ENCODE assay signal across 9 cellular contexts in the genomic region with DNA sequence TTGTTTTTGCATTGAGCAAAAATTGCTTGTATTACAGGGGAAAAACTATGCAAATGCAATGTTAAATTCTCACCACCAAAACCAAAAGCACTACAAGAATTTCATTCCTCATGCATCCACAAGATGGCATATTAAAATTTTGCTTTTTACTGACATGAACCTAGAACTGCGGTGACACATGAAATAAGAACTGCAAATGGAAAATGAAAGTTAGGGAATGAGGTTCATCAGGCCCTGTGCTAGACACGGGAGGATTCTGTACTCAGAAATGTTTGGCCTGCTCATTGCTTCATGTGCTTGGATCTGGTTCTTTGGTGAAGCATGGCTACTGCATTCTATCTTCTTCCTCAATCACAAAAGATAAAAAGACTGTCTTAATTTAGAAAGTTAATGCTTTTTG. TPM values are rescaled to one million over a fixed set of nuclear protein-coding genes. Genes with fewer than 3 reads are reported as not detected.
DNase-seq lines count a peak whose midpoint lies in the region; ATAC-seq and TF ChIP-seq lines count a peak whose summit lies in the region.
"Had no signal": no experiment of that assay in that cellular context is flagged by ENCODE, and none has a peak within 500 bp of the region (broad histone marks: within the 10 kb centered on the region; RNA-seq: fewer than 3 reads in every experiment).

No MANE protein-coding gene starts in this region.

- TF ChIP-seq CTCF in AG04449 (IDR thresholded peaks at IDR 0.05; ENCODE audit: insufficient read depth, low read length, missing control alignments) (peak; percentile 43), GM06990 (IDR thresholded peaks at IDR 0.05; ENCODE audit: insufficient read depth, low read length, poor library complexity, severe bottlenecking) (peak; percentile 47), LNCaP clone FGC (IDR thresholded peaks at IDR 0.05; ENCODE audit: control insufficient read depth, extremely low read depth, insufficient read depth) (peak; percentile 54), VCaP (conservative IDR thresholded peaks at IDR 0.05) (peak; percentile 72), ovary (IDR thresholded peaks at IDR 0.05) (peak in 2 of 3 donors; percentile 34 to 46), WTC11 (IDR thresholded peaks at IDR 0.05) (no peak)

- 0 to 3% (median 1%) methylated on average over 2 of the region's 2 CpGs for WGBS in ovary, 3 donors

- H3K4me1 Mint-ChIP-seq in WTC11: peaks cover 13% of the 10 kb centered on the region

- TF ChIP-seq EP300 in ovary (IDR thresholded peaks at IDR 0.05): no peak

- H3K36me3 ChIP-seq in GM06990 (ENCODE audit: control insufficient read depth, insufficient read depth, low read length): no peaks in the 10 kb centered on the region
- no peaks in the 10 kb centered on the region for H3K36me3 ChIP-seq in ovary
- H3K36me3 ChIP-seq: SJCRH30 had no signal

- no peaks in the 10 kb centered on the region for H3K27me3 ChIP-seq in GM06990 (replicated peaks; ENCODE audit: control insufficient read depth, insufficient read depth, low read length)
- H3K27me3 ChIP-seq in ovary: no peaks in the 10 kb centered on the region
- H3K27me3 ChIP-seq: SJCRH30 had no signal

- intact Hi-C loops in ovary (cut with DNase I): loop anchor here in 1 of 4 donors (10.0 kb wide), 1 partner anchor 301 kb away; no protein-coding TSS in a partner anchor

- H3K27ac Mint-ChIP-seq in WTC11: no peak overlapping the region

- H3K4me1 ChIP-seq in ovary (ENCODE audit: insufficient read depth): no peaks in the 10 kb centered on the region

- DNase-seq in AG04449 (ENCODE audit: low read depth, low spot score) (peak; percentile 64), GM06990 (ENCODE audit: extremely low read depth, insufficient read length) (peak; percentile 72), HCEC 1CT (peak; percentile 85), LNCaP clone FGC (ENCODE audit: low read depth) (no peak), fibroblast of peridontal ligament (ENCODE audit: extremely low read depth) (peak; percentile 93), ovary (no peak), WTC11 (ENCODE audit: low spot score) (no peak)

- H3K27ac ChIP-seq in VCaP (peak overlapping the region; percentile 57), ovary (no peak overlapping the region)
- H3K27ac ChIP-seq: SJCRH30 had no signal

- POLR2A ChIA-PET in AG04449 (lab: Yijun Ruan, JAX) (no interaction called here), WTC11 (lab: Charles Lee) (no interaction called here)

- no peaks in the 10 kb centered on the region for H3K9me3 ChIP-seq in ovary
- H3K9me3 ChIP-seq: SJCRH30 had no signal

- H3K27me3 Mint-ChIP-seq in WTC11 (ENCODE audit: low read depth): no peaks in the 10 kb centered on the region; the same call in 1 of the 2 replicates

- H3K4me3 Mint-ChIP-seq in WTC11: no peak overlapping the region

- H3K4me3 ChIP-seq in AG04449 (ENCODE audit: low read depth, low read length): no peak overlapping the region
- no peak overlapping the region for H3K4me3 ChIP-seq in GM06990 (replicated peaks; ENCODE audit: low read depth, low read length)
- no peak overlapping the region for H3K4me3 ChIP-seq in LNCaP clone FGC (ENCODE audit: low read depth, low read length)
- no peak overlapping the region for H3K4me3 ChIP-seq in ovary
- H3K4me3 ChIP-seq: SJCRH30 had no signal

- H3K9me3 Mint-ChIP-seq in WTC11: no peaks in the 10 kb centered on the region

- no peak for TF ChIP-seq POLR2A in ovary (IDR thresholded peaks at IDR 0.05)

- ATAC-seq in WTC11: no peak

- no peaks in the 10 kb centered on the region for H3K36me3 Mint-ChIP-seq in WTC11

- CTCF ChIA-PET in AG04449 (lab: Yijun Ruan, JAX): interaction anchor here (1.0 to 4.4 kb wide), 6 partner anchors 9 to 310 kb away, joined by 3 to 72 read pairs (median 12); a partner anchor contains a TSS
- CTCF ChIA-PET in WTC11 (lab: Charles Lee): no interaction called here

TF ChIP-seq in WTC11, 78 proteins besides CTCF, POLR2A, EP300 and RAD21:
- TF ChIP-seq ZNF121 (CRISPR knock-in tag; IDR thresholded peaks at IDR 0.05) (no peak), ATF1 (CRISPR knock-in tag; IDR thresholded peaks at IDR 0.05) (no peak), GRHL2 (CRISPR knock-in tag; IDR thresholded peaks at IDR 0.05; ENCODE audit: insufficient replicate concordance, severe bottlenecking) (no peak)
- TF ChIP-seq, protein P1, sequence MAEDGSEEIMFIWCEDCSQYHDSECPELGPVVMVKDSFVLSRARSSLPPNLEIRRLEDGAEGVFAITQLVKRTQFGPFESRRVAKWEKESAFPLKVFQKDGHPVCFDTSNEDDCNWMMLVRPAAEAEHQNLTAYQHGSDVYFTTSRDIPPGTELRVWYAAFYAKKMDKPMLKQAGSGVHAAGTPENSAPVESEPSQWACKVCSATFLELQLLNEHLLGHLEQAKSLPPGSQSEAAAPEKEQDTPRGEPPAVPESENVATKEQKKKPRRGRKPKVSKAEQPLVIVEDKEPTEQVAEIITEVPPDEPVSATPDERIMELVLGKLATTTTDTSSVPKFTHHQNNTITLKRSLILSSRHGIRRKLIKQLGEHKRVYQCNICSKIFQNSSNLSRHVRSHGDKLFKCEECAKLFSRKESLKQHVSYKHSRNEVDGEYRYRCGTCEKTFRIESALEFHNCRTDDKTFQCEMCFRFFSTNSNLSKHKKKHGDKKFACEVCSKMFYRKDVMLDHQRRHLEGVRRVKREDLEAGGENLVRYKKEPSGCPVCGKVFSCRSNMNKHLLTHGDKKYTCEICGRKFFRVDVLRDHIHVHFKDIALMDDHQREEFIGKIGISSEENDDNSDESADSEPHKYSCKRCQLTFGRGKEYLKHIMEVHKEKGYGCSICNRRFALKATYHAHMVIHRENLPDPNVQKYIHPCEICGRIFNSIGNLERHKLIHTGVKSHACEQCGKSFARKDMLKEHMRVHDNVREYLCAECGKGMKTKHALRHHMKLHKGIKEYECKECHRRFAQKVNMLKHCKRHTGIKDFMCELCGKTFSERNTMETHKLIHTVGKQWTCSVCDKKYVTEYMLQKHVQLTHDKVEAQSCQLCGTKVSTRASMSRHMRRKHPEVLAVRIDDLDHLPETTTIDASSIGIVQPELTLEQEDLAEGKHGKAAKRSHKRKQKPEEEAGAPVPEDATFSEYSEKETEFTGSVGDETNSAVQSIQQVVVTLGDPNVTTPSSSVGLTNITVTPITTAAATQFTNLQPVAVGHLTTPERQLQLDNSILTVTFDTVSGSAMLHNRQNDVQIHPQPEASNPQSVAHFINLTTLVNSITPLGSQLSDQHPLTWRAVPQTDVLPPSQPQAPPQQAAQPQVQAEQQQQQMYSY (CRISPR knock-in tag; IDR thresholded peaks at IDR 0.05): no peak

RNA-seq across cellular contexts. Expression of a gene that starts 9.1 kb away (rescaled TPM):
- 10 to 100 TPM; 14.5 to 30.1 (median 18.5) TPM for total RNA-seq in ovary
- polyA plus RNA-seq in ovary: 10 to 100 TPM in 1 of 2 donors, 1 to 10 TPM in 1; 9.9 to 23.9 TPM
- total RNA-seq in WTC11 (2021): 10.6 to 14.9 TPM (median 13.2 TPM) in 3 replicates

RNA-seq across cellular contexts. Expression of a gene that starts 55.6 kb away (rescaled TPM):
- total RNA-seq in ovary (1 to 10 TPM; 1.1 to 5.9 (median 3.0) TPM), WTC11 (2021) (15.6 to 17.2 TPM (median 16.1 TPM) in 3 replicates)
- 1 to 10 TPM in 1 of 2 donors, under 1 TPM in 1; 0.90 to 4.4 TPM for polyA plus RNA-seq in ovary

Comparison
In these comparisons a context has a peak if more than half of its experiments do, and no peak if none do; other contexts are left out.
1. DNase-seq: peak in AG04449 (single experiment), GM06990 (single experiment), HCEC 1CT (single experiment) and fibroblast of peridontal ligament (single experiment); none in LNCaP clone FGC (single experiment), ovary (0 of 5) and WTC11 (single experiment).